ENCODE assay signal across 8 cellular contexts in the genomic region with DNA sequence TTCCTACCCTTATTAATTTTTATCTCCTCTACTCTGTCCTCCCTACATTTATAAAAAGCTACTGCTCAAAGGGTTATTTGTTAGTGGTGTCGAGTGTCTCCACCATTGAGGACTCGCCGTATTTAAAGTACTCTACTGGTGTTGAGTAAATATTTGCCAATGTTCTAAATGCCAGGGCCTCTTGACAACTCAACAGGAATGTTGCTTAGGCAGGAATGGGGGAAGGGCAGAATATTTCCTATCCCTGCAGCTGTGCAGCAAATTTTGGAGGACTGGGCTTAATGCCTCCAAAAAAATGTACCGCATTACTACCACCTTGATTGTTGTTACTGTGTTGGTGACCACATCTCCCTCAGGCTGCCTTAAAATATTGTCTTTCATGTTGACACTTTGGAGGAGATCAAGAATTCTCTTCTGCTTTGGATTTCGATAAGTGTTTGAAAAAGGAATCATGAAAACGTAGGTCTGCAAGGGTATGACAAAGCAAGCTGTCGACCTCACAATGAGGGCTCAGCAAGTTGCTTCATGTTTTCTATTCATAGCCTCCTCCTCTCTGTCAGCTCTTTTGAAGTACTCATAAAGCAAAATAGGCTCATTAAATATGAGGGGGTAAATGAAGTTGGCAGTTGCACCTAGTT.
DNase-seq lines count a peak whose midpoint lies in the region; ATAC-seq and TF ChIP-seq lines count a peak whose summit lies in the region.

No MANE protein-coding gene starts in this region.

- DNase-seq in DMS53 (lab: John Stamatoyannopoulos, UW) (peak; percentile 98), NCI-H2081 treated with DMSO at 0.1 percent for 48 hours (lab: John Stamatoyannopoulos, UW) (peak; percentile 73), MCF 10A (ENCODE audit: unreplicated experiment) (peak; percentile 77), lung (ENCODE audit: low spot score) (peak; percentile 69), glutamatergic neuron (no peak), cerebellum (ENCODE audit: low spot score) (no peak)
- no peak for DNase-seq in effector memory CD4-positive, alpha-beta T cell
- DNase-seq in activated CD4-positive, alpha-beta memory T cell treated with anti-CD3 and anti-CD28 coated beads, Interleukin-2, amount 10 ng/mL, durations not matched to agents 7 days and 5 days: no peak

- no peaks in the 10 kb centered on the region for H3K27me3 Mint-ChIP-seq in MCF 10A (ENCODE audit: insufficient read depth, unreplicated experiment)
- no peaks in the 10 kb centered on the region for H3K27me3 Mint-ChIP-seq in glutamatergic neuron (ENCODE audit: unreplicated experiment)
- H3K27me3 Mint-ChIP-seq in activated CD4-positive, alpha-beta memory T cell treated with anti-CD3 and anti-CD28 coated beads, Interleukin-2, amount 10 ng/mL, durations not matched to agents 7 days and 5 days: no peaks in the 10 kb centered on the region

- H3K27ac Mint-ChIP-seq in MCF 10A (ENCODE audit: low read depth, unreplicated experiment) (no peak overlapping the region), glutamatergic neuron (ENCODE audit: unreplicated experiment) (no peak overlapping the region)
- H3K27ac Mint-ChIP-seq in activated CD4-positive, alpha-beta memory T cell treated with anti-CD3 and anti-CD28 coated beads, Interleukin-2, amount 10 ng/mL, durations not matched to agents 7 days and 5 days: no peak overlapping the region

- 41 to 49% methylated on average over 7 of the region's 7 CpGs for WGBS in lung, 2 donors

- POLR2A ChIA-PET in MCF 10A (lab: Yijun Ruan, JAX): interaction anchor here (0.9 to 8.4 kb wide), 17 partner anchors 10 to 118 kb away, joined by 4 to 62 read pairs (median 9); a partner anchor contains a TSS
- POLR2A ChIA-PET in activated CD4-positive, alpha-beta memory T cell treated with anti-CD3 and anti-CD28 coated beads, Interleukin-2, amount 10 ng/mL, durations not matched to agents 7 days and 5 days (lab: Charles Lee): no interaction called here

- H3K27ac ChIP-seq in lung (ENCODE audit: low read depth in 1 of 2, low read length in 1 of 2): no peak overlapping the region
- no peak overlapping the region for H3K27ac ChIP-seq in effector memory CD4-positive, alpha-beta T cell (ENCODE audit: insufficient read depth, low read length, poor library complexity, severe bottlenecking)

- H3K27me3 ChIP-seq in lung (ENCODE audit: control insufficient read depth, insufficient read depth): no peaks in the 10 kb centered on the region
- H3K27me3 ChIP-seq in effector memory CD4-positive, alpha-beta T cell (replicated peaks; ENCODE audit: control insufficient read depth, insufficient read depth, low read length, poor library complexity, severe bottlenecking): no peaks in the 10 kb centered on the region

- no peak for TF ChIP-seq CTCF in MCF 10A (IDR thresholded peaks at IDR 0.05; ENCODE audit: unreplicated experiment)
- TF ChIP-seq CTCF in lung (IDR thresholded peaks at IDR 0.05; ENCODE audit: control extremely low read depth, extremely low read depth): no peak
- no peak for TF ChIP-seq CTCF in glutamatergic neuron (IDR thresholded peaks at IDR 0.05; ENCODE audit: partially characterized antibody, unreplicated experiment)

- H3K4me3 ChIP-seq in lung: no peak overlapping the region
- no peak overlapping the region for H3K4me3 ChIP-seq in effector memory CD4-positive, alpha-beta T cell (ENCODE audit: insufficient read depth, low read depth, low read length, poor library complexity, severe bottlenecking)

- no peaks in the 10 kb centered on the region for H3K36me3 ChIP-seq in lung (ENCODE audit: control insufficient read depth in 2 of 2, insufficient read depth in 2 of 2, low read length in 2 of 2)
- H3K36me3 ChIP-seq in effector memory CD4-positive, alpha-beta T cell (ENCODE audit: control insufficient read depth, insufficient read depth, low read length): no peaks in the 10 kb centered on the region

- H3K9me3 ChIP-seq in lung (ENCODE audit: control insufficient read depth in 2 of 2, insufficient read depth in 1 of 2, low read length in 1 of 2): peaks cover 0 to 2% of the 10 kb centered on the region in 2 donors
- no peaks in the 10 kb centered on the region for H3K9me3 ChIP-seq in effector memory CD4-positive, alpha-beta T cell (ENCODE audit: control insufficient read depth, low read length)

- H3K36me3 Mint-ChIP-seq in MCF 10A (ENCODE audit: insufficient read depth, unreplicated experiment) (no peaks in the 10 kb centered on the region), glutamatergic neuron (ENCODE audit: unreplicated experiment) (peaks cover 6% of the 10 kb centered on the region)
- no peaks in the 10 kb centered on the region for H3K36me3 Mint-ChIP-seq in activated CD4-positive, alpha-beta memory T cell treated with anti-CD3 and anti-CD28 coated beads, Interleukin-2, amount 10 ng/mL, durations not matched to agents 7 days and 5 days (ENCODE audit: low read depth)

- peak; percentile 70 for ATAC-seq in lung (ENCODE audit: insufficient read depth, low FRiP score)

- CTCF ChIA-PET in MCF 10A (lab: Yijun Ruan, JAX): interaction anchor here (0.5 to 4.0 kb wide), 6 partner anchors 57 to 136 kb away, joined by 3 to 13 read pairs (median 3); no protein-coding TSS in a partner anchor
- CTCF ChIA-PET in activated CD4-positive, alpha-beta memory T cell treated with anti-CD3 and anti-CD28 coated beads, Interleukin-2, amount 10 ng/mL, durations not matched to agents 7 days and 5 days (lab: Charles Lee): no interaction called here

- H3K4me3 Mint-ChIP-seq in MCF 10A (ENCODE audit: unreplicated experiment) (peak overlapping the region; percentile 5), glutamatergic neuron (ENCODE audit: unreplicated experiment) (no peak overlapping the region)
- H3K4me3 Mint-ChIP-seq in activated CD4-positive, alpha-beta memory T cell treated with anti-CD3 and anti-CD28 coated beads, Interleukin-2, amount 10 ng/mL, durations not matched to agents 7 days and 5 days: no peak overlapping the region

- H3K4me1 ChIP-seq in lung (ENCODE audit: control insufficient read depth in 2 of 2, insufficient read depth in 2 of 2, low read length in 2 of 2): peaks cover 0 to 5% of the 10 kb centered on the region in 2 donors
- H3K4me1 ChIP-seq in effector memory CD4-positive, alpha-beta T cell (ENCODE audit: control insufficient read depth, insufficient read depth, low read length, poor library complexity, severe bottlenecking): no peaks in the 10 kb centered on the region

- intact Hi-C loops in MCF 10A (cut with micrococcal nuclease): no loop called here

- BruUV-seq in MCF 10A (replicated peaks; lab: Mats Ljungman, UMichigan): no TSS peak

- H3K4me1 Mint-ChIP-seq in MCF 10A (ENCODE audit: insufficient read depth, unreplicated experiment) (no peaks in the 10 kb centered on the region), glutamatergic neuron (ENCODE audit: low read depth, unreplicated experiment) (no peaks in the 10 kb centered on the region)
- H3K4me1 Mint-ChIP-seq in activated CD4-positive, alpha-beta memory T cell treated with anti-CD3 and anti-CD28 coated beads, Interleukin-2, amount 10 ng/mL, durations not matched to agents 7 days and 5 days: no peaks in the 10 kb centered on the region

- peaks cover 8% of the 10 kb centered on the region for H3K9me3 Mint-ChIP-seq in MCF 10A (ENCODE audit: unreplicated experiment)
- H3K9me3 Mint-ChIP-seq in glutamatergic neuron (ENCODE audit: unreplicated experiment): peaks cover 4% of the 10 kb centered on the region
- H3K9me3 Mint-ChIP-seq in activated CD4-positive, alpha-beta memory T cell treated with anti-CD3 and anti-CD28 coated beads, Interleukin-2, amount 10 ng/mL, durations not matched to agents 7 days and 5 days: no peaks in the 10 kb centered on the region

Comparison
In these comparisons a context has a peak if more than half of its experiments do, and no peak if none do; other contexts are left out.
1. DNase-seq: peak in DMS53 (single experiment), NCI-H2081 treated with DMSO at 0.1 percent for 48 hours (single experiment), MCF 10A (single experiment) and lung (single experiment); none in effector memory CD4-positive, alpha-beta T cell (0 of 3), glutamatergic neuron (single experiment), cerebellum (single experiment) and activated CD4-positive, alpha-beta memory T cell treated with anti-CD3 and anti-CD28 coated beads, Interleukin-2, amount 10 ng/mL, durations not matched to agents 7 days and 5 days (single experiment).